Comparison of ENCODE assay signal across 15 cellular contexts in the genomic region with DNA sequence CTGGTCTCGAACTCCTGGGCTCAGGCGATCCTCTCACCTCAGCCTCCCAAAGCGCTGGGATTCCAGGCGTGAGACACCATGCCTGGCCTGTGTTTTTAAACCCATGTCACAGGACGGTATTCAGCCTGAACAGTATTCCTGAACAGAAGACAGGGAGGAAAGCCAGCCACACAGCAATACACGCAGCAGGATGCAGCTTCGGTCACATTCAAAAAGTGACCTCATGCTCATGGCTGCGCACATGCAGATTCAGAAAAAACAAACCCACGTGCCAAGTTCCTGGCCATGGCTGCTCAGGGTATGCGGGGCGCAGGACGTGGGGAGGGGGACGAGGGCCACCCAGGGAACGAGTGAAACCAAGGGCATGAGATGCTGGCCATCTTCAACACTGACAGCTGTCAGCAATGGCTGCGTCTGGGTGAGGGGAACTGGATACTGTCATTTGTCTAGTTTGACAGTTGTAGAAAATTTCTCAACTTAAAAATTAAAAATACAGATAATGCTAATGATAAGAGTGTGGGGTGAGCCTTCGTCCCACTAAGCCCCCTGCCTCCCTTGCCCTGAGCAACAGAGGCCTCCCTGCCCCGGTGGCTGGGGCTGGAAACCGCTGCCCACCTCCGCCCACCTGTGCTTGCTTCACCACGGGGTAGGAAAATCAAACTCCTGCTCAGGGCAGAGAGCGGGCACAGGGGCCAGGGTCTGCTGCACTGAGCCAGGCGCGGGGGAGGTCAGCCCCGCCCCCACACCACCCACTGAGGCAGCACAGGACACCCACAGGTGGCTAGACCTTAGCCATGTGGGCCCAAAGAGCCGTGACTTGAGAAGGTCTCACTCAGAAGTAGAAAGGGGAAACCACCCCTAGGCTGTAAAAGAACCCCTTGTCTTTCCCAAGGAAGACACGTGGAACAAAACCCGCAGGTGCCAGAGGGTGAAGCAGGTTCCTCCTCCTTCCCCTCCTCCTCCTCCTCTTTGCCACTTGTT.
DNase-seq lines count a peak whose midpoint lies in the region; ATAC-seq, FAIRE-seq and TF ChIP-seq lines count a peak whose summit lies in the region.
"Had no signal": no experiment of that assay in that cellular context is flagged by ENCODE, and none has a peak within 500 bp of the region (broad histone marks: within the 10 kb centered on the region; RNA-seq: fewer than 3 reads in every experiment).

No MANE protein-coding gene starts in this region.

- TF ChIP-seq POLR2A in GM12891 (IDR thresholded peaks at IDR 0.05; ENCODE audit: low read depth, low read length): no peak

- no peak for DNase-seq in GM12891 (ENCODE audit: insufficient read length, low spot score)
- peak; percentile 64 for DNase-seq in choroid plexus epithelial cell (ENCODE audit: low read depth)
- no peak for DNase-seq in NCI-H187 treated with DMSO at 0.1 percent for 48 hours (lab: John Stamatoyannopoulos, UW)
- no peak for DNase-seq in NCI-H82 (lab: John Stamatoyannopoulos, UW)
- DNase-seq in activated naive CD4-positive, alpha-beta T cell treated with anti-CD3 and anti-CD28 coated beads, Interleukin-2, amount 50 U/mL, for 16 hours: no peak
- DNase-seq in COLO668 (lab: John Stamatoyannopoulos, UW; ENCODE audit: unreplicated experiment): no peak
- DNase-seq: AML-193; amygdala; effector memory CD8-positive, alpha-beta T cell; left lung; NCI-H187 had no signal

- no peak overlapping the region for H3K4me3 ChIP-seq in choroid plexus epithelial cell (ENCODE audit: low read depth, low read length)
- H3K4me3 ChIP-seq: left lung had no signal

- TF ChIP-seq CTCF in choroid plexus epithelial cell (conservative IDR thresholded peaks at IDR 0.05; ENCODE audit: low read depth, low read length): no peak

- ATAC-seq in GM21423 (IDR thresholded peaks at IDR 0.05; ENCODE audit: unreplicated experiment) (peak; percentile 48), HG03103 (IDR thresholded peaks at IDR 0.05; ENCODE audit: low read depth, unreplicated experiment) (peak; percentile 46)
- ATAC-seq: effector memory CD8-positive, alpha-beta T cell; left lung had no signal

- FAIRE-seq in GM12891 (lab: Jason Lieb, UNC): peak; percentile 86
- FAIRE-seq: RCC 7860, urothelium cell line had no signal

TF ChIP-seq in GM12891, 5 proteins besides CTCF, POLR2A, EP300 and RAD21:
- TF ChIP-seq POLR2AphosphoS5 (IDR thresholded peaks at IDR 0.05; ENCODE audit: low read depth, low read length) (no peak), PAX5 (IDR thresholded peaks at IDR 0.05; ENCODE audit: insufficient read depth, low read length, severe bottlenecking) (peak; percentile 77), SPI1 (IDR thresholded peaks at IDR 0.05; ENCODE audit: low read depth, low read length) (peak; percentile 39; the same call in 1 of the 2 replicates), TAF1 (IDR thresholded peaks at IDR 0.05; ENCODE audit: low read depth, low read length) (peak; percentile 25; the same call in 1 of the 2 replicates), POU2F2 (IDR thresholded peaks at IDR 0.05; ENCODE audit: low read depth, low read length) (0 out of 2 replicates have a peak, but pooled peaks have one; percentile 7)
TF ChIP-seq in GM12891: peak in this region for 4.
